8 cellular contexts compared by ENCODE assay signal in the genomic region with DNA sequence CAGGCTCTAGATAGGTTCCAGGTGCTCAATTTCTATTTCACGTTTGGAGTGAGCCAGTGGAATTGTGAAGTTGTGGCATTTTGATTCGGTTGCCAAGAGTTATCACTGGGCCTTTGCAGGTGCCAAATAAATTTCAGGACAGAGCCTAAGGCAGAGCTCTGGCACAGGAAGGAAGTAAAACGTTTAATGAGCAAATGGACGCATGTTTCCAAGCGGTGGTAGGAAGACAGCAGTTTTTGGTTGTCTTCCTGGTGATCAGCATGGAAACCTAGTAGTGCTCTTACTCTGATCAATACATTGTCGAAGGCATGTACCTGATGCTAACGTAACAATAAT. TPM values are rescaled to one million over a fixed set of nuclear protein-coding genes. Genes with fewer than 3 reads are reported as not detected.
DNase-seq lines count a peak whose midpoint lies in the region; ATAC-seq and TF ChIP-seq lines count a peak whose summit lies in the region.

No MANE protein-coding gene starts in this region.

- peak; percentile 17 for ATAC-seq in Right ventricle myocardium inferior
- peak; percentile 10 for ATAC-seq in lung (ENCODE audit: insufficient read depth, low FRiP score)
- peak; percentile 35 for ATAC-seq in aorta (ENCODE audit: low FRiP score)

- H3K27ac Mint-ChIP-seq in MCF 10A (ENCODE audit: low read depth, unreplicated experiment) = peak overlapping the region; percentile 99

- CTCF ChIA-PET in MCF 10A (lab: Yijun Ruan, JAX) = interaction anchor here (0.6 to 14.7 kb wide), 11 partner anchors 9 to 256 kb away, joined by 3 to 239 read pairs (median 4); no protein-coding TSS in a partner anchor

- H3K27me3 ChIP-seq in lung (ENCODE audit: control insufficient read depth, insufficient read depth) (no peaks in the 10 kb centered on the region), aorta (ENCODE audit: control insufficient read depth in 1 of 2, insufficient read depth in 2 of 2, low read length in 1 of 2) (no peaks in the 10 kb centered on the region)

- H3K4me1 ChIP-seq in lung (ENCODE audit: control insufficient read depth in 2 of 2, insufficient read depth in 2 of 2, low read length in 2 of 2) (peaks cover 0 to 10% of the 10 kb centered on the region in 2 donors), aorta (ENCODE audit: control insufficient read depth in 1 of 2, insufficient read depth in 2 of 2, low read length in 2 of 2) (peaks cover 4 to 13% of the 10 kb centered on the region in 2 donors)

- peaks cover 53% of the 10 kb centered on the region for H3K4me1 Mint-ChIP-seq in MCF 10A (ENCODE audit: insufficient read depth, unreplicated experiment)

- no peaks in the 10 kb centered on the region for H3K27me3 Mint-ChIP-seq in MCF 10A (ENCODE audit: insufficient read depth, unreplicated experiment)

- TF ChIP-seq CTCF in MCF 10A (IDR thresholded peaks at IDR 0.05; ENCODE audit: unreplicated experiment) = no peak
- TF ChIP-seq CTCF in lung (IDR thresholded peaks at IDR 0.05; ENCODE audit: control extremely low read depth, extremely low read depth) = no peak

- WGBS in lung, 2 donors = 24 to 27% methylated on average over 7 of the region's 7 CpGs
- 35 to 37% methylated on average over 7 of the region's 7 CpGs for WGBS in aorta, 2 donors

- H3K36me3 ChIP-seq in lung (ENCODE audit: control insufficient read depth in 2 of 2, insufficient read depth in 2 of 2, low read length in 2 of 2) (no peaks in the 10 kb centered on the region), aorta (ENCODE audit: control insufficient read depth in 1 of 2, insufficient read depth in 2 of 2, low read length in 1 of 2) (no peaks in the 10 kb centered on the region)

- no peak for DNase-seq in Right ventricle myocardium inferior (ENCODE audit: missing footprints)
- DNase-seq in cardiac septum (ENCODE audit: low spot score) = no peak
- peak; percentile 66 for DNase-seq in MCF 10A (ENCODE audit: unreplicated experiment)
- no peak for DNase-seq in lung (ENCODE audit: low spot score)
- DNase-seq in aorta = no peak
- no peak for DNase-seq in Ammon's horn (ENCODE audit: low spot score)
- DNase-seq in caudate nucleus (lab: John Stamatoyannopoulos, UW) = no peak
- no peak for DNase-seq in Kasumi-1 (lab: John Stamatoyannopoulos, UW)

- peak overlapping the region; percentile 85 for H3K4me3 Mint-ChIP-seq in MCF 10A (ENCODE audit: unreplicated experiment)

- peaks cover 56% of the 10 kb centered on the region for H3K36me3 Mint-ChIP-seq in MCF 10A (ENCODE audit: insufficient read depth, unreplicated experiment)

- H3K9me3 Mint-ChIP-seq in MCF 10A (ENCODE audit: unreplicated experiment) = no peaks in the 10 kb centered on the region

- H3K27ac ChIP-seq in lung (ENCODE audit: low read depth in 1 of 2, low read length in 1 of 2) = peak overlapping the region in 1 of 2 donors; percentile 85
- H3K27ac ChIP-seq in aorta (ENCODE audit: low read depth in 1 of 2, low read length in 2 of 2) = peak overlapping the region in 1 of 2 donors; percentile 37
- H3K27ac ChIP-seq in caudate nucleus (ENCODE audit: low read depth, low read length) = no peak overlapping the region

- intact Hi-C loops in Right ventricle myocardium inferior (cut with DNase I) = loop anchor here (2.0 kb wide), 1 partner anchor 29 kb away; a partner anchor contains a TSS
- intact Hi-C loops in cardiac septum (cut with DNase I) = no loop called here
- intact Hi-C loops in MCF 10A (cut with micrococcal nuclease) = loop anchor here (1.0 kb wide), 3 partner anchors 11 to 29 kb away; no protein-coding TSS in a partner anchor
- intact Hi-C loops in aorta (cut with DNase I) = no loop called here

- H3K9me3 ChIP-seq in lung (ENCODE audit: control insufficient read depth in 2 of 2, insufficient read depth in 1 of 2, low read length in 1 of 2) (no peaks in the 10 kb centered on the region), aorta (ENCODE audit: control insufficient read depth, low read length) (no peaks in the 10 kb centered on the region)

- POLR2A ChIA-PET in MCF 10A (lab: Yijun Ruan, JAX) = interaction anchor here (0.9 to 9.8 kb wide), 16 partner anchors 11 to 457 kb away, joined by 3 to 274 read pairs (median 5); a partner anchor contains a TSS

- peak overlapping the region; percentile 49 for H3K4me3 ChIP-seq in lung
- H3K4me3 ChIP-seq in aorta (ENCODE audit: low read length in 2 of 2) = peak overlapping the region; percentile 64 to 92

- TSS peak; percentile 71 for BruUV-seq in MCF 10A (replicated peaks; lab: Mats Ljungman, UMichigan)

RNA-seq across cellular contexts. Expression of a gene that starts 0.5 kb away (rescaled TPM):
- total RNA-seq in Right ventricle myocardium inferior (10.6 TPM), cardiac septum (1.8 TPM), MCF 10A (2022) (91.6 and 124 TPM in 2 replicates), lung (10 to 100 TPM; 20.2 to 44.5 TPM), aorta (10 to 100 TPM; 13.7 to 19.3 TPM)
- polyA plus RNA-seq in lung (10 to 100 TPM in 1 of 2 donors, 1 to 10 TPM in 1; 8.7 to 61.0 TPM), aorta (10 to 100 TPM in 1 of 2 donors, 1 to 10 TPM in 1; 2.6 to 10.1 TPM)

RNA-seq across cellular contexts. Expression of a gene that starts 29.3 kb away (rescaled TPM):
- total RNA-seq in Right ventricle myocardium inferior (32.4 TPM), cardiac septum (31.5 TPM), MCF 10A (2022) (46.2 and 50.0 TPM in 2 replicates), lung (10 to 100 TPM; 31.0 to 99.9 TPM), aorta (10 to 100 TPM; 41.1 to 51.2 TPM)
- polyA plus RNA-seq in lung (10 to 100 TPM; 16.7 to 26.7 TPM), aorta (10 to 100 TPM; 18.4 to 22.5 TPM)

Comparison
In these comparisons a context has a peak if more than half of its experiments do, and no peak if none do; other contexts are left out.
1. intact Hi-C loops: an anchor here in Right ventricle myocardium inferior (2.0 kb wide) and MCF 10A (1.0 kb wide); none called in cardiac septum and aorta.